1 cellular context compared by ENCODE assay signal in genomic region chr2:38109732-38110181, GRCh38.
TF ChIP-seq lines count a peak whose summit lies in the region.

No MANE protein-coding gene starts in this region.

TF ChIP-seq in liver, 16 proteins besides CTCF, POLR2A, EP300 and RAD21 (continued from another document):
- TF ChIP-seq ATF3 (IDR thresholded peaks at IDR 0.05) = no peak
- TF ChIP-seq FOXA2 (IDR thresholded peaks at IDR 0.05) = no peak
- peak; percentile 31 for TF ChIP-seq REST (IDR thresholded peaks at IDR 0.05)
- TF ChIP-seq EGR1 (IDR thresholded peaks at IDR 0.05; ENCODE audit: low read depth in 2 of 2) = no peak
- no peak for TF ChIP-seq HNF4G (IDR thresholded peaks at IDR 0.05)
- TF ChIP-seq GABPA (IDR thresholded peaks at IDR 0.05 in 1 of 2, conservative IDR thresholded peaks at IDR 0.05 in 1 of 2) = no peak
- TF ChIP-seq NR2F2 (IDR thresholded peaks at IDR 0.05) = no peak
- peak; percentile 6 to 54 for TF ChIP-seq RXRA (IDR thresholded peaks at IDR 0.05)
- TF ChIP-seq FOXA1 (IDR thresholded peaks at IDR 0.05) = no peak
- no peak for TF ChIP-seq MAX (IDR thresholded peaks at IDR 0.05)
